Comparison of ENCODE assay signal across 19 cellular contexts in the genomic region with DNA sequence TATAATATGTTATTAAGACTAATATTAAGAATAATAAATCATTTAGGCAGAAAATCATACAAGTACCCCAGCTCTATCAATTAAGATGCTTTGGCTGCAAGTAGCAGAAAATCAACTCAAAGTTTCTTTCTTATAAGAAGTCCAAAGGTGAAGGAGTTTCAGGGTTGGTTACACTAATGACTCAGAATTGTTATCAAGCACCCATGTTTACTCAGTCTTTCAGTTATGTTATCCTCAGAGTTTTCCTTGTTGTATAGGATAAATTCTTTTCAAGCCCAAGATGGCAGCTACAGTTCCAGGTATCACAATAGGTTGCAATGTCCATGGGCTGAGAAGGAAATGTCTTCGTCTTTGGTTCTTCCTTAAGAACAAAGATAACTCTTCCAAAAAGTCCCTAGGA.
DNase-seq lines count a peak whose midpoint lies in the region; ATAC-seq, FAIRE-seq and TF ChIP-seq lines count a peak whose summit lies in the region.
"Had no signal": no experiment of that assay in that cellular context is flagged by ENCODE, and none has a peak within 500 bp of the region (broad histone marks: within the 10 kb centered on the region; RNA-seq: fewer than 3 reads in every experiment).

No MANE protein-coding gene starts in this region.

- TF ChIP-seq RAD21 in A549 (conservative IDR thresholded peaks at IDR 0.05 in 1 of 2, IDR thresholded peaks at IDR 0.05 in 1 of 2) (no peak), IMR-90 (IDR thresholded peaks at IDR 0.05; ENCODE audit: low read length) (no peak)

- TF ChIP-seq CTCF in A549 (IDR thresholded peaks at IDR 0.05) (no peak), IMR-90 (conservative IDR thresholded peaks at IDR 0.05; ENCODE audit: low read depth, low read length) (no peak), bronchial epithelial cell (IDR thresholded peaks at IDR 0.05; ENCODE audit: insufficient read depth, low read length, severe bottlenecking) (no peak), pancreas (IDR thresholded peaks at IDR 0.05) (no peak), CD14-positive monocyte (IDR thresholded peaks at IDR 0.05) (no peak)

- in situ Hi-C loops in IMR-90 (cut with MboI; ENCODE audit: low sequenced_read_pairs): no loop called here

- no peak overlapping the region for H2BK5ac ChIP-seq in IMR-90 (ENCODE audit: low read depth, low read length, poor library complexity, severe bottlenecking)

- no peak for DNase-seq in A549 (ENCODE audit: low read depth in 1 of 2, low spot score in 1 of 2)
- DNase-seq in IMR-90: no peak
- peak; percentile 70 for DNase-seq in bronchial epithelial cell (ENCODE audit: low read depth)
- no peak for DNase-seq in pancreas
- no peak for DNase-seq in T-cell
- no peak for DNase-seq in CD14-positive monocyte (ENCODE audit: low spot score)
- DNase-seq: 8988T; BE2C; CD8-positive, alpha-beta memory T cell; DMS79; EL; H7; Kasumi-1; KBM-7 had no signal

- H3K9me3 ChIP-seq in A549 (no peaks in the 10 kb centered on the region), IMR-90 (ENCODE audit: control insufficient read depth, insufficient read depth, low read length) (no peaks in the 10 kb centered on the region), pancreas (no peaks in the 10 kb centered on the region)
- H3K9me3 ChIP-seq: BE2C had no signal

- H2BK20ac ChIP-seq in IMR-90 (ENCODE audit: low read depth, low read length): no peak overlapping the region

- H2BK120ac ChIP-seq in IMR-90 (ENCODE audit: low read depth, low read length): peak overlapping the region; percentile 20; the same call in 1 of the 2 replicates

- H4K8ac ChIP-seq in IMR-90 (ENCODE audit: low read depth in 2 of 2, low read length in 2 of 2): no peak overlapping the region

- H3K27ac ChIP-seq in A549 (peak overlapping the region in 1 of 2 experiments; percentile 34; a peak in 1 of 6 replicates), IMR-90 (ENCODE audit: insufficient read depth, low read length) (no peak overlapping the region), pancreas (no peak overlapping the region)
- H3K27ac ChIP-seq: C4-2B had no signal

- no peak overlapping the region for H4K91ac ChIP-seq in IMR-90 (ENCODE audit: insufficient read depth, low read depth, low read length)

- peaks cover 28% of the 10 kb centered on the region for H3K4me1 ChIP-seq in A549
- peaks cover 11% of the 10 kb centered on the region for H3K4me1 ChIP-seq in IMR-90 (ENCODE audit: control insufficient read depth, insufficient read depth, low read length)
- H3K4me1 ChIP-seq in pancreas: peaks cover 0 to 16% (median 7%) of the 10 kb centered on the region in 3 donors
- H3K4me1 ChIP-seq: BE2C had no signal

- H3K14ac ChIP-seq in IMR-90 (replicated peaks; ENCODE audit: low read depth, low read length): no peak overlapping the region

- H2AK5ac ChIP-seq in IMR-90 (ENCODE audit: low read depth, low read length): no peak overlapping the region

- H3K4me3 Mint-ChIP-seq in T-cell: no peak overlapping the region
- no peak overlapping the region for H3K4me3 Mint-ChIP-seq in CD14-positive monocyte
- H3K4me3 Mint-ChIP-seq: CD8-positive, alpha-beta memory T cell; GM23338 had no signal

- TF ChIP-seq POLR2A in A549 (IDR thresholded peaks at IDR 0.05; ENCODE audit: low read length): no peak
- TF ChIP-seq POLR2A in IMR-90 (IDR thresholded peaks at IDR 0.05; ENCODE audit: low read depth, low read length): no peak

- H4K20me1 ChIP-seq in IMR-90 (ENCODE audit: insufficient read depth, low read length): no peaks in the 10 kb centered on the region

- H3K9me1 ChIP-seq in IMR-90 (ENCODE audit: insufficient read depth, low read length): peaks cover 7% of the 10 kb centered on the region; the same call in 1 of the 2 replicates

- H3K9me3 Mint-ChIP-seq in T-cell (peaks cover 0 to 5% (median 5%) of the 10 kb centered on the region in 3 donors), CD14-positive monocyte (peaks cover 0 to 2% (median 0%) of the 10 kb centered on the region in 7 donors)
- H3K9me3 Mint-ChIP-seq: GM23338 had no signal

- H3K27me3 ChIP-seq in IMR-90 (ENCODE audit: control insufficient read depth, insufficient read depth, low read length): no peaks in the 10 kb centered on the region
- H3K27me3 ChIP-seq in bronchial epithelial cell (ENCODE audit: control insufficient read depth, insufficient read depth, low read length): no peaks in the 10 kb centered on the region
- H3K27me3 ChIP-seq in pancreas: no peaks in the 10 kb centered on the region
- H3K27me3 ChIP-seq: BE2C had no signal

- H3K27me3 Mint-ChIP-seq in T-cell (no peaks in the 10 kb centered on the region), CD14-positive monocyte (ENCODE audit: low read depth in 3 of 3) (peaks cover 0 to 2% (median 2%) of the 10 kb centered on the region in 3 donors)

- H3K79me1 ChIP-seq in IMR-90 (ENCODE audit: low read depth in 1 of 2, low read length in 2 of 2): no peaks in the 10 kb centered on the region

- 83% methylated on average over 1 of the region's 1 CpG for WGBS in A549 (ENCODE audit: missing lambda C conversion rate)
- no CpG with 5 or more reads among the region's 1 CpG for WGBS in IMR-90 (ENCODE audit: extremely low coverage in 2 of 2, insufficient read length in 1 of 2), 2 experiments
- WGBS in pancreas, 2 donors: 97 to 100% methylated on average over 1 of the region's 1 CpG

- no peak overlapping the region for H2AK9ac ChIP-seq in IMR-90 (replicated peaks; ENCODE audit: low read depth, low read length, poor library complexity)

- no peak overlapping the region for H3K9ac ChIP-seq in IMR-90 (ENCODE audit: low read depth, low read length)

- no peak for TF ChIP-seq EP300 in A549 (IDR thresholded peaks at IDR 0.05)

- BruUV-seq in IMR-90 (replicated peaks; lab: Mats Ljungman, UMichigan): no TSS peak

- H3K18ac ChIP-seq in IMR-90 (ENCODE audit: low read depth, low read length): no peak overlapping the region

- H3K4ac ChIP-seq in IMR-90 (ENCODE audit: low read depth, low read length): no peak overlapping the region

- H3K36me3 ChIP-seq in IMR-90 (ENCODE audit: control insufficient read depth, insufficient read depth, low read length) (no peaks in the 10 kb centered on the region), bronchial epithelial cell (ENCODE audit: control insufficient read depth, insufficient read depth, low read length) (no peaks in the 10 kb centered on the region), pancreas (no peaks in the 10 kb centered on the region)
- H3K36me3 ChIP-seq: BE2C had no signal

- H3K23ac ChIP-seq in IMR-90 (ENCODE audit: low read depth, low read length): no peak overlapping the region

- FAIRE-seq in A549 (lab: Jason Lieb, UNC) (no peak), bronchial epithelial cell (lab: Jason Lieb, UNC) (no peak), pancreas (lab: Jason Lieb, UNC) (no peak)
- FAIRE-seq: G401.6, GM12891 had no signal

- H3K4me3 ChIP-seq in A549: no peak overlapping the region
- no peak overlapping the region for H3K4me3 ChIP-seq in IMR-90 (ENCODE audit: insufficient read depth, low read depth, low read length)
- no peak overlapping the region for H3K4me3 ChIP-seq in bronchial epithelial cell (ENCODE audit: low read depth, low read length)
- no peak overlapping the region for H3K4me3 ChIP-seq in pancreas
- H3K4me3 ChIP-seq: GM23338 had no signal

- H2AFZ ChIP-seq in IMR-90 (replicated peaks; ENCODE audit: low read length, poor library complexity): no peak overlapping the region
- H2AFZ ChIP-seq: GM23338 had no signal

- H4K5ac ChIP-seq in IMR-90 (ENCODE audit: low read depth, low read length): no peak overlapping the region

- H3K4me1 Mint-ChIP-seq in T-cell: peaks cover 17 to 21% (median 17%) of the 10 kb centered on the region in 3 donors
- H3K4me1 Mint-ChIP-seq in CD14-positive monocyte: peaks cover 10% of the 10 kb centered on the region

- ATAC-seq in A549 (0 out of 6 replicates have a peak, but pooled peaks of 1 of the 2 experiments have one; percentile 25), IMR-90 (ENCODE audit: low read depth) (no peak), pancreas (peak; percentile 55 to 75 (median 66)), GM18517 (IDR thresholded peaks at IDR 0.05; ENCODE audit: unreplicated experiment) (no peak), T-cell (replicated peaks in 1 of 4) (no peak)
- ATAC-seq: GM23338 had no signal

- H2BK15ac ChIP-seq in IMR-90 (ENCODE audit: low read depth, low read length): no peak overlapping the region

- CTCF ChIA-PET in A549 (lab: Yijun Ruan, JAX) (no interaction called here), IMR-90 (lab: Yijun Ruan, JAX) (no interaction called here), T-cell (lab: Charles Lee) (no interaction called here)

- no peak overlapping the region for H3K27ac Mint-ChIP-seq in T-cell
- H3K27ac Mint-ChIP-seq in CD14-positive monocyte: no peak overlapping the region
- H3K27ac Mint-ChIP-seq: CD8-positive, alpha-beta memory T cell; GM23338 had no signal

- H3K4me2 ChIP-seq in A549 (peak overlapping the region; percentile 52), IMR-90 (ENCODE audit: low read depth, low read length) (no peak overlapping the region)
- H3K4me2 ChIP-seq: GM23338 had no signal

- no peak overlapping the region for H3K56ac ChIP-seq in IMR-90 (ENCODE audit: extremely low read depth, insufficient read depth, low read length)

- dilution Hi-C loops in IMR-90 (cut with HindIII; ENCODE audit: low sequenced_read_pairs, unreplicated experiment): no loop called here

- intact Hi-C loops in IMR-90 (cut with micrococcal nuclease) (no loop called here), pancreas (cut with DNase I) (no loop called here), CD14-positive monocyte (cut with micrococcal nuclease) (no loop called here)

- H3K36me3 Mint-ChIP-seq in T-cell (no peaks in the 10 kb centered on the region), CD14-positive monocyte (no peaks in the 10 kb centered on the region)
- H3K36me3 Mint-ChIP-seq: CD8-positive, alpha-beta memory T cell had no signal

- POLR2A ChIA-PET in A549 (lab: Yijun Ruan, JAX): no interaction called here
- POLR2A ChIA-PET in IMR-90 (lab: Charles Lee; ENCODE audit: unreplicated experiment): interaction anchor here (1.2 kb wide), 1 partner anchor 318 kb away, joined by 3 read pairs; no protein-coding TSS in a partner anchor
- POLR2A ChIA-PET in T-cell (lab: Charles Lee): no interaction called here

TF ChIP-seq in A549, 52 proteins besides CTCF, POLR2A, EP300 and RAD21:
- TF ChIP-seq BHLHE40 (IDR thresholded peaks at IDR 0.05; ENCODE audit: low read depth, low read length) (no peak), HEYL (CRISPR knock-in tag; IDR thresholded peaks at IDR 0.05) (no peak), HOXB13 (CRISPR knock-in tag; IDR thresholded peaks at IDR 0.05; ENCODE audit: low read depth) (no peak), HDAC2 (IDR thresholded peaks at IDR 0.05) (no peak), MAFK (IDR thresholded peaks at IDR 0.05; ENCODE audit: partially characterized antibody) (no peak), RARB (CRISPR knock-in tag; IDR thresholded peaks at IDR 0.05) (no peak)

TF ChIP-seq in IMR-90, 13 proteins besides CTCF, POLR2A, EP300 and RAD21 (continues in another document):
- TF ChIP-seq FOS (IDR thresholded peaks at IDR 0.05; ENCODE audit: low read depth, low read length): no peak
- no peak for TF ChIP-seq MXI1 (IDR thresholded peaks at IDR 0.05; ENCODE audit: borderline replicate concordance, low read depth, low read length)

Comparison
In these comparisons a context has a peak if more than half of its experiments do, and no peak if none do; other contexts are left out.
1. ATAC-seq: peak in pancreas (4 of 4); none in IMR-90 (single experiment), GM18517 (single experiment) and T-cell (0 of 4).